7 cellular contexts compared by ENCODE assay signal in the genomic region with DNA sequence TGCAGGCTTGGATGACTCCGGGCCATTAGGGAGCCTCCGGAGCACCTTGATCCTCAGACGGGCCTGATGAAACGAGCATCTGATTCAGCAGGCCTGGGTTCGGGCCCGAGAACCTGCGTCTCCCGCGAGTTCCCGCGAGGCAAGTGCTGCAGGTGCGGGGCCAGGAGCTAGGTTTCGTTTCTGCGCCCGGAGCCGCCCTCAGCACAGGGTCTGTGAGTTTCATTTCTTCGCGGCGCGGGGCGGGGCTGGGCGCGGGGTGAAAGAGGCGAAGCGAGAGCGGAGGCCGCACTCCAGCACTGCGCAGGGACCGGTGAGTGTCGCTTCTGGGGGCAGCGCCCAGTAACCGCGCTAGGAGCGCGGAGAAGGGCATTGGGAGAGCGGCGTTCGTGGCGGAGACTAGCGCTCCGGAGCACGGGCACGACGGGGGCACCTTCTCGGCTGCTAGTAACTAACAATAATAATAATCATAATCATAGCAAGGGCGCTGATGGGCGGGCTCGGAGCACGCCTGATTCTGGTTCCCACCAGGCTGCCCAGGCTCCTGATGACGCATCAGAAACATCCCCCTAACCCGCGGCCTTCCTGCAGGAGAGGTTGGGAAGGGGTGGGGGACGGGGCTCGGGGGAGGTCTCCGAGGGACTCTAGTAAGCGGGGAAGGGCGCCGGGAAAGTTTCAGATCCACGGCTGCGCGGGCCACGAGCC. TPM values are rescaled to one million over a fixed set of nuclear protein-coding genes. Genes with fewer than 3 reads are reported as not detected.
A peak's percentile ranks its signal among the peaks of the same experiment; 100 is the strongest.
DNase-seq lines count a peak whose midpoint lies in the region; ATAC-seq and TF ChIP-seq lines count a peak whose summit lies in the region.

Gene MX1, plus strand, starts transcription at position 286 of the 702 bp plus-strand sequence. CDS start 5,832 bp downstream, outside the sequence.

- peak within 1 kb of the TSS; percentile 54 for H3K4me3 ChIP-seq in RWPE2 (ENCODE audit: severe bottlenecking)
- peak within 1 kb of the TSS; percentile 53 to 71 for H3K4me3 ChIP-seq in right atrium auricular region

- no peak within 1 kb of the TSS for H3K27ac ChIP-seq in RWPE2 (ENCODE audit: poor library complexity, severe bottlenecking)
- H3K27ac ChIP-seq in right atrium auricular region, result peak within 1 kb of the TSS; percentile 69 to 70

- TF ChIP-seq CTCF in RWPE2 (IDR thresholded peaks at IDR 0.05; ENCODE audit: poor library complexity, severe bottlenecking) (no peak), right atrium auricular region (IDR thresholded peaks at IDR 0.05) (no peak)

- ATAC-seq in GM18867 (IDR thresholded peaks at IDR 0.05; ENCODE audit: unreplicated experiment) (peak; percentile 86), HG03025 (IDR thresholded peaks at IDR 0.05; ENCODE audit: low FRiP score, unreplicated experiment) (peak; percentile 81), RWPE2 (ENCODE audit: low read depth) (peak; percentile 92)

- H3K27me3 ChIP-seq in RWPE2 (ENCODE audit: insufficient read depth, poor library complexity, severe bottlenecking) (no peaks in the 10 kb centered on the region), right atrium auricular region (no peaks in the 10 kb centered on the region)

- H3K9me3 ChIP-seq in RWPE2 (ENCODE audit: severe bottlenecking) (no peaks in the 10 kb centered on the region), right atrium auricular region (no peaks in the 10 kb centered on the region)

- no peak for DNase-seq in RWPE2 (ENCODE audit: low spot score)
- peak; percentile 70 for DNase-seq in activated naive CD8-positive, alpha-beta T cell treated with anti-CD3 and anti-CD28 coated beads, Interleukin-2, amount 50 U/mL, for 16 hours (ENCODE audit: low read depth, low spot score)
- DNase-seq in right atrium auricular region (ENCODE audit: low spot score), result peak; percentile 73
- peak; percentile 22 for DNase-seq in putamen (ENCODE audit: low spot score)
- peak; percentile 76 for DNase-seq in ureter (ENCODE audit: low spot score)

- H3K36me3 ChIP-seq in RWPE2 (ENCODE audit: low read depth) (no peaks in the 10 kb centered on the region; the same call in 1 of the 2 replicates), right atrium auricular region (no peaks in the 10 kb centered on the region)

- H3K4me1 ChIP-seq in RWPE2 (ENCODE audit: insufficient read depth, poor library complexity, severe bottlenecking), result peaks cover 8% of the 10 kb centered on the region
- H3K4me1 ChIP-seq in right atrium auricular region, result peaks cover 0 to 16% of the 10 kb centered on the region in 2 donors

RNA-seq across cellular contexts. Expression of gene MX1, which starts in this region (rescaled TPM):
- 1 to 10 TPM; 6.9 to 8.5 TPM for total RNA-seq in right atrium auricular region
- 43.8 TPM for total RNA-seq in ureter
